Comparison of ENCODE assay signal across 24 cellular contexts in the genomic region with DNA sequence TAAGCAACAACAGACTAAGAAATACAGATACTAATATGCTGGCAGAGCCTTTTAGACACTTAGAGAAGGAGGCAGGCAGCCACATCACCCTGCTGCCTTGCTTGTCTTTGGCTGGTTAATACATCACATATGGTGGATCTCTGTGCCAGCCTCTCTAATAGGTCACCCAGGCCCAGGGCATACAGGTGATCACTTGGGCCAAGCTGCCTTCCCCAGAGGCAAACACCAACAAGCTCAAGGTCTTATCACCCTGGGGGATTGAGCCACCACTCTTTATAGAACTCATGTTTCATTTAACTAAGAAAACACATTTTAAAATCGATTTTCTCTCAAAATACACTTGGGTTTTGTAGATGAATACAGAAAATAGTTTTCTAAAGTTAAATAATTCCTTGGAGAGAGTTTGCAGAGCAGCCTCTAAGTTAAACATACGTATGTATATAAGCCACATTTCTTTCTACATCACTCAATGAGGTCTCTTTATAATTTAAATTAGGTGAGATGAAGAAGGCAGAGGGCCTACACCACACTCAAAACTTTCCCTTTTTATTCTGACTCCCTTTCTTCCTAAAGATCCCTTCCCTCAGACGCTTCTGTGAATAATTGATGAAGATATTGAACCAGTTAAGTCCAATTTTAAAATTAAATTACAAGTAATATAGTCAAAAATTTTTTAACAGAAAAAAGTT.
"Had no signal": no experiment of that assay in that cellular context is flagged by ENCODE, and none has a peak within 500 bp of the region (broad histone marks: within the 10 kb centered on the region; RNA-seq: fewer than 3 reads in every experiment).

No MANE protein-coding gene starts in this region.

- H3K27me3 Mint-ChIP-seq: naive thymus-derived CD8-positive, alpha-beta T cell; stimulated activated naive B cell treated with anti-CD40 and anti-IgM and Interleukin-4, amounts not matched to agents 10 μg/mL and 1 μg/mL and 100 μg/mL, for 72 hours had no signal

- H3K4me1 Mint-ChIP-seq: immature natural killer cell; naive thymus-derived CD8-positive, alpha-beta T cell; nephron; neural crest cell; stimulated activated naive B cell treated with anti-CD40 and anti-IgM and Interleukin-4, amounts not matched to agents 10 μg/mL and 1 μg/mL and 100 μg/mL, for 72 hours had no signal

- H3K36me3 Mint-ChIP-seq: immature natural killer cell; naive thymus-derived CD8-positive, alpha-beta T cell; stimulated activated naive B cell treated with anti-CD40 and anti-IgM and Interleukin-4, amounts not matched to agents 10 μg/mL and 1 μg/mL and 100 μg/mL, for 72 hours had no signal

- ATAC-seq: heart right ventricle; left colon; left lung; lower lobe of right lung; naive thymus-derived CD8-positive, alpha-beta T cell; pancreas; psoas muscle; right lobe of liver; stimulated activated naive B cell treated with anti-CD40 and anti-IgM and Interleukin-4, amounts not matched to agents 10 μg/mL and 1 μg/mL and 100 μg/mL, for 72 hours; stimulated activated naive CD8-positive, alpha-beta T cell treated with anti-CD3 and anti-CD28 coated beads, Interleukin-15, Interleukin-2, amounts not matched to agents 100 U/mL and 50 U/mL, for 24 hours had no signal

- H3K4me3 Mint-ChIP-seq: immature natural killer cell; naive thymus-derived CD8-positive, alpha-beta T cell; nephron; neural crest cell; stimulated activated naive B cell treated with anti-CD40 and anti-IgM and Interleukin-4, amounts not matched to agents 10 μg/mL and 1 μg/mL and 100 μg/mL, for 72 hours had no signal

- DNase-seq: heart right ventricle; immature natural killer cell; kidney; left colon; left lung; lower lobe of right lung; mammary epithelial cell; mesenchymal stem cell; naive thymus-derived CD8-positive, alpha-beta T cell; nucleus accumbens; pancreas; psoas muscle; right lobe of liver; stimulated activated CD4-positive, alpha-beta T cell treated with anti-CD3 and anti-CD28 coated beads, Interleukin-1b, Interleukin-23, amount 100 ng/mL, for 48 hours; stimulated activated CD4-positive, alpha-beta T cell treated with anti-CD3 and anti-CD28 coated beads, Interleukin-4, amount 100 ng/mL, for 1 hour; stimulated activated naive B cell treated with anti-CD40 and anti-IgM and Interleukin-4, amounts not matched to agents 10 μg/mL and 1 μg/mL and 100 μg/mL, for 72 hours; stimulated activated naive CD8-positive, alpha-beta T cell treated with anti-CD3 and anti-CD28 coated beads, Interleukin-15, Interleukin-2, amounts not matched to agents 100 U/mL and 50 U/mL, for 24 hours; stomach; testis; thyroid gland; transverse colon; upper lobe of left lung had no signal

- H3K27ac Mint-ChIP-seq: immature natural killer cell; naive thymus-derived CD8-positive, alpha-beta T cell; nephron; stimulated activated naive B cell treated with anti-CD40 and anti-IgM and Interleukin-4, amounts not matched to agents 10 μg/mL and 1 μg/mL and 100 μg/mL, for 72 hours had no signal
